ENCODE assay signal across 1 cellular context in genomic region chr1:156747737-156748669, GRCh38.
A peak's percentile ranks its signal among the peaks of the same experiment; 100 is the strongest.
TF ChIP-seq lines count a peak whose summit lies in the region.

No MANE protein-coding gene starts in this region.

TF ChIP-seq in HepG2, 621 proteins besides CTCF, POLR2A, EP300 and RAD21:
- TF ChIP-seq, protein P1, sequence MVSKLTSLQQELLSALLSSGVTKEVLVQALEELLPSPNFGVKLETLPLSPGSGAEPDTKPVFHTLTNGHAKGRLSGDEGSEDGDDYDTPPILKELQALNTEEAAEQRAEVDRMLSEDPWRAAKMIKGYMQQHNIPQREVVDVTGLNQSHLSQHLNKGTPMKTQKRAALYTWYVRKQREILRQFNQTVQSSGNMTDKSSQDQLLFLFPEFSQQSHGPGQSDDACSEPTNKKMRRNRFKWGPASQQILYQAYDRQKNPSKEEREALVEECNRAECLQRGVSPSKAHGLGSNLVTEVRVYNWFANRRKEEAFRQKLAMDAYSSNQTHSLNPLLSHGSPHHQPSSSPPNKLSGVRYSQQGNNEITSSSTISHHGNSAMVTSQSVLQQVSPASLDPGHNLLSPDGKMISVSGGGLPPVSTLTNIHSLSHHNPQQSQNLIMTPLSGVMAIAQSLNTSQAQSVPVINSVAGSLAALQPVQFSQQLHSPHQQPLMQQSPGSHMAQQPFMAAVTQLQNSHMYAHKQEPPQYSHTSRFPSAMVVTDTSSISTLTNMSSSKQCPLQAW (CRISPR knock-in tag; IDR thresholded peaks at IDR 0.05): no peak
- TF ChIP-seq, protein P2, sequence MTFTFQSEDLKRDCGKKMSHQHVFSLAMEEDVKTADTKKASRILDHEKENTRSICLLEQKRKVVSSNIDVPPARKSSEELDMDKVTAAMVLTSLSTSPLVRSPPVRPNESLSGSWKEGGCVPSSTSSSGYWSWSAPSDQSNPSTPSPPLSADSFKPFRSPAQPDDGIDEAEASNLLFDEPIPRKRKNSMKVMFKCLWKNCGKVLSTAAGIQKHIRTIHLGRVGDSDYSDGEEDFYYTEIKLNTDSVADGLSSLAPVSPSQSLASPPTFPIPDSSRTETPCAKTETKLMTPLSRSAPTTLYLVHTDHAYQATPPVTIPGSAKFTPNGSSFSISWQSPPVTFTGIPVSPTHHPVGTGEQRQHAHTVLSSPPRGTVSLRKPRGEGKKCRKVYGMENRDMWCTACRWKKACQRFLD (CRISPR knock-in tag; IDR thresholded peaks at IDR 0.05; ENCODE audit: borderline replicate concordance): no peak
- TF ChIP-seq SP2 (CRISPR knock-in tag; IDR thresholded peaks at IDR 0.05) (no peak), TARDBP (CRISPR knock-in tag; IDR thresholded peaks at IDR 0.05) (no peak), AKAP8 (CRISPR knock-in tag; IDR thresholded peaks at IDR 0.05) (peak; percentile 37; the same call in 1 of the 2 replicates), ZNF577 (CRISPR knock-in tag; IDR thresholded peaks at IDR 0.05; ENCODE audit: borderline replicate concordance, low read depth) (no peak), TCF7L2 (IDR thresholded peaks at IDR 0.05; ENCODE audit: low read depth, low read length) (no peak), HCFC1 (IDR thresholded peaks at IDR 0.05; ENCODE audit: low read depth, low read length) (no peak), NR0B2 (CRISPR knock-in tag; IDR thresholded peaks at IDR 0.05) (0 out of 2 replicates have a peak, but pooled peaks have one; percentile 27), GLI4 (CRISPR knock-in tag; IDR thresholded peaks at IDR 0.05; ENCODE audit: borderline replicate concordance) (0 out of 2 replicates have a peak, but pooled peaks have one; percentile 50), DNMT1 (CRISPR knock-in tag; IDR thresholded peaks at IDR 0.05) (no peak), TRAFD1 (CRISPR knock-in tag; IDR thresholded peaks at IDR 0.05; ENCODE audit: borderline replicate concordance) (no peak), ZNF335 (CRISPR knock-in tag; IDR thresholded peaks at IDR 0.05) (no peak), ZNF75D (CRISPR knock-in tag; IDR thresholded peaks at IDR 0.05; ENCODE audit: borderline replicate concordance) (no peak), ZNF34 (CRISPR knock-in tag; IDR thresholded peaks at IDR 0.05; ENCODE audit: borderline replicate concordance) (no peak), ZSCAN29 (CRISPR knock-in tag; conservative IDR thresholded peaks at IDR 0.05) (peak; percentile 49; the same call in 1 of the 2 replicates), ZNF782 (CRISPR knock-in tag; IDR thresholded peaks at IDR 0.05; ENCODE audit: borderline replicate concordance) (0 out of 2 replicates have a peak, but pooled peaks have one; percentile 15), NFE2 (CRISPR knock-in tag; IDR thresholded peaks at IDR 0.05) (no peak), RBM39 (IDR thresholded peaks at IDR 0.05; ENCODE audit: low read depth, low read length, poor library complexity, severe bottlenecking) (no peak), ZNF329 (CRISPR knock-in tag; IDR thresholded peaks at IDR 0.05; ENCODE audit: low read depth) (no peak), ZNF543 (CRISPR knock-in tag; IDR thresholded peaks at IDR 0.05) (no peak), SAFB2 (CRISPR knock-in tag; IDR thresholded peaks at IDR 0.05; ENCODE audit: borderline replicate concordance, low read depth) (0 out of 2 replicates have a peak, but pooled peaks have one; percentile 26), ARID2 (CRISPR knock-in tag; IDR thresholded peaks at IDR 0.05; ENCODE audit: borderline replicate concordance) (0 out of 2 replicates have a peak, but pooled peaks have one; percentile 28)
- TF ChIP-seq, protein P3, sequence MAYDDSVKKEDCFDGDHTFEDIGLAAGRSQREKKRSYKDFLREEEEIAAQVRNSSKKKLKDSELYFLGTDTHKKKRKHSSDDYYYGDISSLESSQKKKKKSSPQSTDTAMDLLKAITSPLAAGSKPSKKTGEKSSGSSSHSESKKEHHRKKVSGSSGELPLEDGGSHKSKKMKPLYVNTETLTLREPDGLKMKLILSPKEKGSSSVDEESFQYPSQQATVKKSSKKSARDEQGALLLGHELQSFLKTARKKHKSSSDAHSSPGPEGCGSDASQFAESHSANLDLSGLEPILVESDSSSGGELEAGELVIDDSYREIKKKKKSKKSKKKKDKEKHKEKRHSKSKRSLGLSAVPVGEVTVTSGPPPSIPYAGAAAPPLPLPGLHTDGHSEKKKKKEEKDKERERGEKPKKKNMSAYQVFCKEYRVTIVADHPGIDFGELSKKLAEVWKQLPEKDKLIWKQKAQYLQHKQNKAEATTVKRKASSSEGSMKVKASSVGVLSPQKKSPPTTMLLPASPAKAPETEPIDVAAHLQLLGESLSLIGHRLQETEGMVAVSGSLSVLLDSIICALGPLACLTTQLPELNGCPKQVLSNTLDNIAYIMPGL (CRISPR knock-in tag; IDR thresholded peaks at IDR 0.05; ENCODE audit: borderline replicate concordance in 1 of 2, low read depth in 1 of 2): peak in 1 of 2 experiments; percentile 6; a peak in 1 of 4 replicates
